Comparison of ENCODE assay signal across 8 cellular contexts in the genomic region with DNA sequence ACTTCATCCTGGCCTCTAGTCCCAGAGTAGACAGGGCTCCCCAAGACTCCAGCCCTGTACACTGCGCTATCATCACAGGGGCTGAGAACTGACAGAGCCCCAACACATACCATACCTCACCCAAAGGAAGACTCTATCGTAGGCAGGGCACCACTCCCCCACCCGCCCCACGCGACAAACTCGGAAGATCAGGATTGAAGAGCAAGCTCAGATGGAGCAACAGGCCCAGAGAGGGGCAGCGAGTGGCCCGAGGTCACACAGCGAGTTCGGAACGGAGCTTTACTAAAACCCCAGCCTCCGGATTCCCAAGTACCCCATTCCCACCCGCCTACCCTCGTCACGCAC. TPM values are rescaled to one million over a fixed set of nuclear protein-coding genes. Genes with fewer than 3 reads are reported as not detected.
DNase-seq lines count a peak whose midpoint lies in the region; ATAC-seq and TF ChIP-seq lines count a peak whose summit lies in the region.

No MANE protein-coding gene starts in this region.

- POLR2A ChIA-PET in PC-9 (lab: Charles Lee; ENCODE audit: unreplicated experiment): interaction anchor here (0.6 to 1.0 kb wide), 9 partner anchors 9 to 1274 kb away, joined by 3 to 5 read pairs (median 4); a partner anchor contains a TSS
- POLR2A ChIA-PET in naive thymus-derived CD4-positive, alpha-beta T cell (lab: Charles Lee): interaction anchor here (0.8 to 1.2 kb wide), 3 partner anchors 16 to 123 kb away, joined by 3 to 5 read pairs (median 4); a partner anchor contains a TSS

- H3K27me3 ChIP-seq in PC-9 (ENCODE audit: insufficient read depth, low read depth): no peaks in the 10 kb centered on the region
- no peaks in the 10 kb centered on the region for H3K27me3 ChIP-seq in effector memory CD4-positive, alpha-beta T cell (replicated peaks; ENCODE audit: control insufficient read depth, insufficient read depth, low read length, poor library complexity, severe bottlenecking)
- H3K27me3 ChIP-seq in naive thymus-derived CD4-positive, alpha-beta T cell (ENCODE audit: control insufficient read depth in 2 of 2, insufficient read depth in 2 of 2, low read length in 2 of 2): no peaks in the 10 kb centered on the region

- peaks cover 0 to 1% (median 0%) of the 10 kb centered on the region in 11 donors for H3K9me3 Mint-ChIP-seq in naive thymus-derived CD4-positive, alpha-beta T cell

- H3F3A ChIP-seq in PC-9 (ENCODE audit: insufficient read depth, low read depth): peaks cover 36% of the 10 kb centered on the region

- no peaks in the 10 kb centered on the region for H3K9me3 ChIP-seq in PC-9 (ENCODE audit: insufficient read depth, low read depth)
- H3K9me3 ChIP-seq in effector memory CD4-positive, alpha-beta T cell (ENCODE audit: control insufficient read depth, low read length): no peaks in the 10 kb centered on the region
- no peaks in the 10 kb centered on the region for H3K9me3 ChIP-seq in naive thymus-derived CD4-positive, alpha-beta T cell (ENCODE audit: control insufficient read depth in 2 of 3, low read length in 3 of 3)

- H3K4me1 ChIP-seq in PC-9 (replicated peaks; ENCODE audit: insufficient read depth): peaks cover 38% of the 10 kb centered on the region
- peaks cover 12% of the 10 kb centered on the region for H3K4me1 ChIP-seq in effector memory CD4-positive, alpha-beta T cell (ENCODE audit: control insufficient read depth, insufficient read depth, low read length, poor library complexity, severe bottlenecking)
- peaks cover 15 to 20% of the 10 kb centered on the region in 2 donors for H3K4me1 ChIP-seq in naive thymus-derived CD4-positive, alpha-beta T cell (ENCODE audit: control insufficient read depth in 2 of 2, insufficient read depth in 2 of 2, low read length in 2 of 2)

- TSS peak; percentile 64 for BruUV-seq in PC-9 (replicated peaks; lab: Mats Ljungman, UMichigan)

- CTCF ChIA-PET in PC-9 (lab: Charles Lee): interaction anchor here (0.6 to 1.3 kb wide), 3 partner anchors 59 to 123 kb away, joined by 3 to 14 read pairs (median 3); no protein-coding TSS in a partner anchor
- CTCF ChIA-PET in naive thymus-derived CD4-positive, alpha-beta T cell (lab: Charles Lee): interaction anchor here (1.2 to 1.7 kb wide), 2 partner anchors 59 to 71 kb away, joined by 5 to 14 read pairs; a partner anchor contains a TSS

- H3K4me3 ChIP-seq in PC-9: peak overlapping the region; percentile 78
- H3K4me3 ChIP-seq in effector memory CD4-positive, alpha-beta T cell (ENCODE audit: insufficient read depth, low read depth, low read length, poor library complexity, severe bottlenecking): peak overlapping the region; percentile 96
- H3K4me3 ChIP-seq in naive thymus-derived CD4-positive, alpha-beta T cell (ENCODE audit: low read length): peak overlapping the region; percentile 67

- peak; percentile 9 for ATAC-seq in GM21717 (IDR thresholded peaks at IDR 0.05; ENCODE audit: unreplicated experiment)
- ATAC-seq in naive thymus-derived CD4-positive, alpha-beta T cell: no peak
- ATAC-seq in GM19467 (IDR thresholded peaks at IDR 0.05; ENCODE audit: unreplicated experiment): no peak

- peak overlapping the region; percentile 90 for H3K4me2 ChIP-seq in PC-9

- H3K9me2 ChIP-seq in PC-9 (ENCODE audit: insufficient read depth): no peaks in the 10 kb centered on the region

- peak overlapping the region; percentile 89 to 99 (median 98) for H3K4me3 Mint-ChIP-seq in naive thymus-derived CD4-positive, alpha-beta T cell

- peaks cover 0 to 10% (median 4%) of the 10 kb centered on the region in 5 donors for H3K36me3 Mint-ChIP-seq in naive thymus-derived CD4-positive, alpha-beta T cell

- no peak for TF ChIP-seq CTCF in PC-9 (conservative IDR thresholded peaks at IDR 0.05)

- H4K20me1 ChIP-seq in PC-9 (ENCODE audit: insufficient read depth): no peaks in the 10 kb centered on the region; the same call in none of the 2 replicates

- H2AFZ ChIP-seq in PC-9: peak overlapping the region; percentile 73

- DNase-seq in PC-9 (no peak), NCI-H146 treated with DMSO at 0.1 percent for 48 hours (lab: John Stamatoyannopoulos, UW; ENCODE audit: unreplicated experiment) (no peak), C1 segment of cervical spinal cord (lab: John Stamatoyannopoulos, UW) (no peak), NCI-H2029 (lab: John Stamatoyannopoulos, UW) (no peak)
- peak in 1 of 3 donors; percentile 2 for DNase-seq in effector memory CD4-positive, alpha-beta T cell
- peak in 1 of 9 donors; percentile 4 for DNase-seq in naive thymus-derived CD4-positive, alpha-beta T cell

- H3K27me3 Mint-ChIP-seq in naive thymus-derived CD4-positive, alpha-beta T cell: peaks cover 0 to 3% (median 0%) of the 10 kb centered on the region in 5 donors

- intact Hi-C loops in PC-9 (cut with micrococcal nuclease; ENCODE audit: unreplicated experiment): loop anchor here (2.0 to 5.0 kb wide), 2 partner anchors 39 to 456 kb away; a partner anchor contains a TSS
- intact Hi-C loops in naive thymus-derived CD4-positive, alpha-beta T cell (cut with micrococcal nuclease): loop anchor here (1.0 to 5.0 kb wide), 11 partner anchors 16 to 928 kb away; a partner anchor contains a TSS

- peak overlapping the region; percentile 58; the same call in 1 of the 2 replicates for H3K27ac ChIP-seq in PC-9
- peak overlapping the region; percentile 62 for H3K27ac ChIP-seq in effector memory CD4-positive, alpha-beta T cell (ENCODE audit: insufficient read depth, low read length, poor library complexity, severe bottlenecking)
- peak overlapping the region; percentile 79 for H3K27ac ChIP-seq in naive thymus-derived CD4-positive, alpha-beta T cell (ENCODE audit: low read depth, low read length)

- H3K27ac Mint-ChIP-seq in naive thymus-derived CD4-positive, alpha-beta T cell: peak overlapping the region; percentile 46 to 93 (median 84)

- peaks cover 24 to 56% (median 42%) of the 10 kb centered on the region in 7 donors for H3K4me1 Mint-ChIP-seq in naive thymus-derived CD4-positive, alpha-beta T cell

- H3K79me2 ChIP-seq in PC-9 (ENCODE audit: low read depth): peaks cover 36% of the 10 kb centered on the region

- no peaks in the 10 kb centered on the region; the same call in 1 of the 2 replicates for H3K36me3 ChIP-seq in PC-9 (ENCODE audit: low read depth)
- no peaks in the 10 kb centered on the region for H3K36me3 ChIP-seq in effector memory CD4-positive, alpha-beta T cell (ENCODE audit: control insufficient read depth, insufficient read depth, low read length)
- peaks cover 0 to 4% (median 0%) of the 10 kb centered on the region in 3 experiments for H3K36me3 ChIP-seq in naive thymus-derived CD4-positive, alpha-beta T cell (ENCODE audit: control insufficient read depth in 2 of 3, insufficient read depth in 3 of 3, low read length in 3 of 3)

RNA-seq across cellular contexts. Expression of a gene that starts 15.7 kb away (rescaled TPM):
- 26.7 and 28.1 TPM in 2 replicates for total RNA-seq in PC-9 (2021)
- total RNA-seq in naive thymus-derived CD4-positive, alpha-beta T cell: 10 to 100 TPM; 23.3 to 35.7 (median 30.6) TPM
- 10 to 100 TPM; 14.1 to 23.9 TPM for polyA plus RNA-seq in naive thymus-derived CD4-positive, alpha-beta T cell

RNA-seq across cellular contexts. Expression of a gene that starts 58.7 kb away (rescaled TPM):
- total RNA-seq in PC-9 (2021): 82.6 and 99.1 TPM in 2 replicates
- 10 to 100 TPM; 43.2 to 90.4 (median 77.6) TPM for total RNA-seq in naive thymus-derived CD4-positive, alpha-beta T cell
- polyA plus RNA-seq in naive thymus-derived CD4-positive, alpha-beta T cell: 100 to 1,000 TPM; 116 to 118 TPM
